ENCODE assay signal across 8 cellular contexts in genomic region chr2:84516234-84516986, GRCh38. TPM values are rescaled to one million over a fixed set of nuclear protein-coding genes. Genes with fewer than 3 reads are reported as not detected.
DNase-seq lines count a peak whose midpoint lies in the region; ATAC-seq and TF ChIP-seq lines count a peak whose summit lies in the region.

DNAH6 (plus strand) TSS chr2:84516498; CDS start chr2:84517827, 1,329 bp downstream.

- H3K9me3 ChIP-seq in fibroblast of lung (ENCODE audit: control insufficient read depth, insufficient read depth, low read depth, low read length): no peaks in the 10 kb centered on the region

- H3K36me3 Mint-ChIP-seq in activated T-helper 17 cell treated with anti-CD3 and anti-CD28 coated beads, Interleukin-2, amount 50 U/mL, for 72 hours (ENCODE audit: low read depth): no peaks in the 10 kb centered on the region

- peaks cover 5% of the 10 kb centered on the region for H3K4me1 Mint-ChIP-seq in activated T-helper 17 cell treated with anti-CD3 and anti-CD28 coated beads, Interleukin-2, amount 50 U/mL, for 72 hours

- H4K20me1 ChIP-seq in fibroblast of lung (ENCODE audit: control insufficient read depth, extremely low read depth, insufficient read depth, low read length): no peaks in the 10 kb centered on the region

- no peaks in the 10 kb centered on the region for H3K27me3 ChIP-seq in fibroblast of lung (ENCODE audit: control insufficient read depth, insufficient read depth, low read length)

- H3K27ac ChIP-seq in fibroblast of lung (ENCODE audit: insufficient read depth, low read length): peak within 1 kb of the TSS; percentile 45

- DNase-seq in COLO668 (lab: John Stamatoyannopoulos, UW; ENCODE audit: unreplicated experiment): peak; percentile 91
- peak; percentile 95 for DNase-seq in HT1080 (ENCODE audit: low read depth)
- peak; percentile 93 to 96 for DNase-seq in fibroblast of lung (ENCODE audit: low read depth in 2 of 2)
- DNase-seq in myocyte (ENCODE audit: low read depth): peak; percentile 81
- DNase-seq in stimulated activated CD8-positive, alpha-beta memory T cell treated with anti-CD3 and anti-CD28 coated beads, Interleukin-7, amount 100 ng/mL, for 1 hour (ENCODE audit: low read depth in 2 of 2): peak; percentile 63 to 68

- no peaks in the 10 kb centered on the region for H3K27me3 Mint-ChIP-seq in activated T-helper 17 cell treated with anti-CD3 and anti-CD28 coated beads, Interleukin-2, amount 50 U/mL, for 72 hours

- no peaks in the 10 kb centered on the region for H3K79me2 ChIP-seq in fibroblast of lung (ENCODE audit: control insufficient read depth, insufficient read depth, low read length)

- H3K36me3 ChIP-seq in fibroblast of lung (ENCODE audit: control insufficient read depth, insufficient read depth, low read length): no peaks in the 10 kb centered on the region

- peak within 1 kb of the TSS; percentile 77 for H2AFZ ChIP-seq in fibroblast of lung (ENCODE audit: low read length)

- peak within 1 kb of the TSS; percentile 76 for H3K4me2 ChIP-seq in fibroblast of lung (ENCODE audit: extremely low read depth, insufficient read depth, low read length)

- peak within 1 kb of the TSS; percentile 82 for H3K4me3 Mint-ChIP-seq in activated T-helper 17 cell treated with anti-CD3 and anti-CD28 coated beads, Interleukin-2, amount 50 U/mL, for 72 hours

- TF ChIP-seq CTCF in fibroblast of lung (conservative IDR thresholded peaks at IDR 0.05 in 1 of 2, IDR thresholded peaks at IDR 0.05 in 1 of 2; ENCODE audit: low read depth in 1 of 2, low read length in 2 of 2): no peak

- H3K27ac Mint-ChIP-seq in activated T-helper 17 cell treated with anti-CD3 and anti-CD28 coated beads, Interleukin-2, amount 50 U/mL, for 72 hours: peak within 1 kb of the TSS; percentile 88

- H3K4me1 ChIP-seq in fibroblast of lung (ENCODE audit: control insufficient read depth, extremely low read depth, insufficient read depth, low read length): no peaks in the 10 kb centered on the region

- H3K9me3 Mint-ChIP-seq in activated T-helper 17 cell treated with anti-CD3 and anti-CD28 coated beads, Interleukin-2, amount 50 U/mL, for 72 hours: no peaks in the 10 kb centered on the region

- H3K4me3 ChIP-seq in fibroblast of lung (replicated peaks in 1 of 4; ENCODE audit: control extremely low read depth in 1 of 4, insufficient read depth in 1 of 4, low read depth in 3 of 4, low read length in 4 of 4): peak within 1 kb of the TSS; percentile 33 to 74 (median 58)

- peak within 1 kb of the TSS; percentile 39 for H3K9ac ChIP-seq in fibroblast of lung (ENCODE audit: insufficient read depth, low read length)

- ATAC-seq in GM21423 (IDR thresholded peaks at IDR 0.05; ENCODE audit: unreplicated experiment): peak; percentile 100
- peak; percentile 100 for ATAC-seq in activated T-helper 17 cell treated with anti-CD3 and anti-CD28 coated beads, Interleukin-2, amount 50 U/mL, for 72 hours (replicated peaks)

TF ChIP-seq in PFSK-1, 5 proteins besides CTCF, POLR2A, EP300 and RAD21:
- TF ChIP-seq SIN3A (IDR thresholded peaks at IDR 0.05; ENCODE audit: borderline replicate concordance, insufficient read depth, low read length) (peak; percentile 77; the same call in 1 of the 2 replicates), FOXP2 (optimal IDR thresholded peaks at IDR 0.05; ENCODE audit: borderline replicate concordance, extremely low read depth, extremely low read length, insufficient read depth) (peak; percentile 84), POLR2AphosphoS5 (IDR thresholded peaks at IDR 0.05; ENCODE audit: low read depth, low read length) (no peak)

RNA-seq across cellular contexts. Expression of gene DNAH6, which starts in this region (rescaled TPM):
- total RNA-seq in HT1080 (2014; rRNA removed; shearing (Covaris generic)): 0.10 and 0.16 TPM in 2 replicates
- 0.48 and 0.69 TPM in 2 replicates for polyA plus RNA-seq in HT1080 (2015; cell fraction: cytosol; rRNA removed)
- 1.2 TPM in 2 replicates for polyA plus RNA-seq in HT1080 (2015; cell fraction: nucleus; rRNA removed)
- 0.13 TPM for polyA plus RNA-seq in PFSK-1 (2012; ENCODE audit: insufficient read length, low read depth)
- total RNA-seq in activated T-helper 17 cell treated with anti-CD3 and anti-CD28 coated beads, Interleukin-2, amount 50 U/mL, for 72 hours: 1 to 10 TPM in 1 of 2 donors, under 1 TPM in 1; 0.69 to 1.6 TPM
- total RNA-seq in fibroblast of lung (under 0.01 TPM in 2 replicates), myocyte (0.03 TPM in 1 of 2 replicates, not detected in the other)
- 0.01 TPM in 1 of 2 replicates, not detected in the other for polyA plus RNA-seq in fibroblast of lung
- not detected in 2 replicates for polyA plus RNA-seq in fibroblast of lung (2012)
- polyA minus RNA-seq in fibroblast of lung (ENCODE audit: low replicate concordance): not detected in 2 replicates
- polyA plus RNA-seq in myocyte (2012): not detected

Comparison
In these comparisons a context has a peak if more than half of its experiments do, and no peak if none do; other contexts are left out.
1. Peak in every context shown above with its lines: DNase-seq, ATAC-seq, H3K4me3 ChIP-seq and H3K27ac ChIP-seq.
2. Peak in DNase-seq, H3K4me3 ChIP-seq, H3K27ac ChIP-seq, H3K9ac ChIP-seq and H3K4me2 ChIP-seq in fibroblast of lung; RNA of the gene not detected or under 1 TPM.
3. Peak in DNase-seq in myocyte; RNA of the gene not detected or under 1 TPM.